Comparison of ENCODE assay signal across 8 cellular contexts in the genomic region with DNA sequence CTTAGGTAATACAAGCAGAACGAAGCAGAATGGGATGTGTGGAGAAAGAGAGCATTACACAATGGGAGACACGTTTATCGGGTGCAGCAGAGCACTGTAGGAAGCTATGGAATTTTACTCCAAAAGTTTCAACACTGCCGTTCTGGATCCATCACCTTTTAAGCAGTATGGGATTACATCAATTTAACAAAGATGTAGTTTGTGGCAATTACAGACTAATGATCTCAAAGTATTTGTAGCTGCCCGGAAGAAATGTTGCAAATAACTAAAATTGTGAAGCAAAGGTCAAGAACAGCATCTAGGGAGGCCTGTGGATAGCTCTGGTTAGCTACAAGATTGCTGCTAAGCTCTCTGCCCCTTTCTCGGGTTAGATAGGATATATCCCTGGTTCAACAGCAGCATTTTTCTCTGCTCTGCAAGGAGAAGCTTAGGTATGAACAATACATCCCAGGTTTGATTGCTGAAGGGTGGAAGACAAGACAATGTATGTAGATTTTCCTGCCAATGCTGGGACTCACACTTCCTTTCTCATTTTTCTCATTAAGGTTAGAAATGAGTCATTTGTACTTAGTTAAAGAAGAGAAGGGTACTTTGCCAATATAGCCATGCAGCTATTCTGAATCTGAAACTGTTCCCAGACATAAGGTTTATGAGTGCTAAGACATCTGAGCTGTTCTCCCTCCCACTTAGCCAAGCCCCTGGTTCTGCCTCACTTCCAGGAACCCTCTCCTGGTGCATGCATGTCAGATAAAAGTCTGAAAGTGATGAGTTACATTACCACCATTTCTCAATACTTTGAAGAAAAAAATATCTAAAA.
DNase-seq lines count a peak whose midpoint lies in the region; ATAC-seq and TF ChIP-seq lines count a peak whose summit lies in the region.

No MANE protein-coding gene starts in this region.

- peak overlapping the region; percentile 84 for H2AFZ ChIP-seq in ACC112 (ENCODE audit: low read length, unreplicated experiment)

- H3K4me1 ChIP-seq in ACC112 (ENCODE audit: control insufficient read depth, insufficient read depth, low read length, unreplicated experiment): peaks cover 78% of the 10 kb centered on the region

- DNase-seq in M059J (ENCODE audit: low read depth) (peak; percentile 84), fibroblast of the aortic adventitia (ENCODE audit: low read depth) (peak; percentile 99), superior temporal gyrus (ENCODE audit: extremely low spot score) (peak; percentile 33), COR-L47 (lab: John Stamatoyannopoulos, UW) (no peak), inferior parietal cortex (ENCODE audit: extremely low spot score) (no peak), NCI-H82 treated with DMSO at 0.1 percent for 48 hours (lab: John Stamatoyannopoulos, UW; ENCODE audit: unreplicated experiment) (no peak)

- H3K4me3 ChIP-seq in ACC112 (ENCODE audit: low read depth, low read length) (peak overlapping the region; percentile 30), fibroblast of the aortic adventitia (ENCODE audit: low read depth, low read length) (no peak overlapping the region)

- peaks cover 22% of the 10 kb centered on the region for H3K79me2 ChIP-seq in ACC112 (ENCODE audit: control insufficient read depth, insufficient read depth, low read length, unreplicated experiment)

- H3K27me3 ChIP-seq in ACC112 (ENCODE audit: insufficient read depth, low read length): no peaks in the 10 kb centered on the region

- ATAC-seq in GM19463 (IDR thresholded peaks at IDR 0.05; ENCODE audit: unreplicated experiment): peak; percentile 91

- TF ChIP-seq CTCF in fibroblast of the aortic adventitia (IDR thresholded peaks at IDR 0.05; ENCODE audit: insufficient read depth, low read length): peak; percentile 18

- H3K36me3 ChIP-seq in ACC112 (ENCODE audit: insufficient read depth, low read length): no peaks in the 10 kb centered on the region

- peak overlapping the region; percentile 94 for H3K27ac ChIP-seq in ACC112 (ENCODE audit: low read depth, low read length)

Comparison
In these comparisons a context has a peak if more than half of its experiments do, and no peak if none do; other contexts are left out.
1. DNase-seq: peak in M059J (single experiment), fibroblast of the aortic adventitia (single experiment) and superior temporal gyrus (single experiment); none in COR-L47 (single experiment), inferior parietal cortex (single experiment) and NCI-H82 treated with DMSO at 0.1 percent for 48 hours (single experiment).